ENCODE assay signal across 11 cellular contexts in genomic region chr2:200467806-200468686, GRCh38. TPM values are rescaled to one million over a fixed set of nuclear protein-coding genes. Genes with fewer than 3 reads are reported as not detected.
DNase-seq lines count a peak whose midpoint lies in the region; ATAC-seq lines count a peak whose summit lies in the region.
"Had no signal": no experiment of that assay in that cellular context is flagged by ENCODE, and none has a peak within 500 bp of the region (broad histone marks: within the 10 kb centered on the region; RNA-seq: fewer than 3 reads in every experiment).

No MANE protein-coding gene starts in this region.

- H3K27me3 Mint-ChIP-seq in activated CD4-positive, alpha-beta T cell treated with anti-CD3 and anti-CD28 coated beads for 36 hours: no peaks in the 10 kb centered on the region
- H3K27me3 Mint-ChIP-seq in activated CD4-positive, alpha-beta memory T cell treated with anti-CD3 and anti-CD28 coated beads for 36 hours: no peaks in the 10 kb centered on the region
- no peaks in the 10 kb centered on the region for H3K27me3 Mint-ChIP-seq in stimulated activated naive CD8-positive, alpha-beta T cell treated with anti-CD3 and anti-CD28 coated beads, Interleukin-15, amount 100 ng/mL, for 72 hours

- H3K9me3 Mint-ChIP-seq in activated CD4-positive, alpha-beta T cell treated with anti-CD3 and anti-CD28 coated beads for 36 hours (ENCODE audit: low read depth): no peaks in the 10 kb centered on the region
- H3K9me3 Mint-ChIP-seq in activated CD4-positive, alpha-beta memory T cell treated with anti-CD3 and anti-CD28 coated beads for 36 hours: no peaks in the 10 kb centered on the region
- no peaks in the 10 kb centered on the region for H3K9me3 Mint-ChIP-seq in stimulated activated naive CD8-positive, alpha-beta T cell treated with anti-CD3 and anti-CD28 coated beads, Interleukin-15, amount 100 ng/mL, for 72 hours
- H3K9me3 Mint-ChIP-seq: neural crest cell had no signal

- peak overlapping the region; percentile 44 for H3K4me3 Mint-ChIP-seq in activated CD4-positive, alpha-beta T cell treated with anti-CD3 and anti-CD28 coated beads for 36 hours
- peak overlapping the region; percentile 58 for H3K4me3 Mint-ChIP-seq in activated CD4-positive, alpha-beta memory T cell treated with anti-CD3 and anti-CD28 coated beads for 36 hours
- peak overlapping the region; percentile 60 to 75 for H3K4me3 Mint-ChIP-seq in stimulated activated naive CD8-positive, alpha-beta T cell treated with anti-CD3 and anti-CD28 coated beads, Interleukin-15, amount 100 ng/mL, for 72 hours
- H3K4me3 Mint-ChIP-seq: neural crest cell had no signal

- peak overlapping the region; percentile 56 for H3K27ac ChIP-seq in layer of hippocampus (ENCODE audit: low read depth, low read length)
- H3K27ac ChIP-seq: 22Rv1 had no signal

- CTCF ChIA-PET in activated CD4-positive, alpha-beta T cell treated with anti-CD3 and anti-CD28 coated beads for 36 hours (lab: Charles Lee): interaction anchor here (0.5 to 1.8 kb wide), 12 partner anchors 8 to 488 kb away, joined by 3 to 9 read pairs (median 5); partner anchors contain the start of gene KCTD18
- CTCF ChIA-PET in activated CD4-positive, alpha-beta memory T cell treated with anti-CD3 and anti-CD28 coated beads for 36 hours (lab: Charles Lee): interaction anchor here (1.0 to 6.1 kb wide), 9 partner anchors 13 to 528 kb away, joined by 3 to 37 read pairs (median 9); partner anchors contain the start of gene SPATS2L

- H3K4me1 Mint-ChIP-seq in activated CD4-positive, alpha-beta T cell treated with anti-CD3 and anti-CD28 coated beads for 36 hours: peaks cover 51% of the 10 kb centered on the region
- peaks cover 55% of the 10 kb centered on the region for H3K4me1 Mint-ChIP-seq in activated CD4-positive, alpha-beta memory T cell treated with anti-CD3 and anti-CD28 coated beads for 36 hours (ENCODE audit: low read depth)
- H3K4me1 Mint-ChIP-seq in stimulated activated naive CD8-positive, alpha-beta T cell treated with anti-CD3 and anti-CD28 coated beads, Interleukin-15, amount 100 ng/mL, for 72 hours: peaks cover 48% of the 10 kb centered on the region

- H3K27me3 ChIP-seq in layer of hippocampus (ENCODE audit: control insufficient read depth, insufficient read depth, low read length): no peaks in the 10 kb centered on the region

- peak overlapping the region; percentile 91 for H3K27ac Mint-ChIP-seq in activated CD4-positive, alpha-beta T cell treated with anti-CD3 and anti-CD28 coated beads for 36 hours
- H3K27ac Mint-ChIP-seq in activated CD4-positive, alpha-beta memory T cell treated with anti-CD3 and anti-CD28 coated beads for 36 hours: peak overlapping the region; percentile 85
- peak overlapping the region; percentile 28 to 92 for H3K27ac Mint-ChIP-seq in stimulated activated naive CD8-positive, alpha-beta T cell treated with anti-CD3 and anti-CD28 coated beads, Interleukin-15, amount 100 ng/mL, for 72 hours

- POLR2A ChIA-PET in activated CD4-positive, alpha-beta T cell treated with anti-CD3 and anti-CD28 coated beads for 36 hours (lab: Charles Lee): interaction anchor here (0.6 to 2.9 kb wide), 3 partner anchors 13 to 421 kb away, joined by 3 to 19 read pairs (median 3); partner anchors contain the start of gene NIF3L1
- POLR2A ChIA-PET in activated CD4-positive, alpha-beta memory T cell treated with anti-CD3 and anti-CD28 coated beads for 36 hours (lab: Charles Lee): interaction anchor here (1.3 to 4.5 kb wide), 2 partner anchors 12 to 19 kb away, joined by 3 to 44 read pairs; no protein-coding TSS in a partner anchor

- no peak for ATAC-seq in activated CD4-positive, alpha-beta T cell treated with anti-CD3 and anti-CD28 coated beads for 36 hours
- ATAC-seq in stimulated activated naive CD8-positive, alpha-beta T cell treated with anti-CD3 and anti-CD28 coated beads, Interleukin-15, amount 100 ng/mL, for 72 hours: peak; percentile 48
- ATAC-seq in HG02642 (IDR thresholded peaks at IDR 0.05; ENCODE audit: poor library complexity, unreplicated experiment) (no peak), HG02938 (IDR thresholded peaks at IDR 0.05; ENCODE audit: unreplicated experiment) (no peak)

- intact Hi-C loops in activated CD4-positive, alpha-beta T cell treated with anti-CD3 and anti-CD28 coated beads for 36 hours (cut with DNase I, micrococcal nuclease): loop anchor here (1.0 to 5.0 kb wide), 5 partner anchors 13 to 490 kb away; partner anchors contain the start of gene SPATS2L (in 1 of the 2)
- intact Hi-C loops in activated CD4-positive, alpha-beta memory T cell treated with anti-CD3 and anti-CD28 coated beads for 36 hours (cut with micrococcal nuclease): loop anchor here (1.0 to 5.0 kb wide), 4 partner anchors 146 to 490 kb away; partner anchors contain the start of genes BZW1 and SPATS2L

- peaks cover 2% of the 10 kb centered on the region for H3K36me3 Mint-ChIP-seq in activated CD4-positive, alpha-beta T cell treated with anti-CD3 and anti-CD28 coated beads for 36 hours (ENCODE audit: low read depth)
- H3K36me3 Mint-ChIP-seq in activated CD4-positive, alpha-beta memory T cell treated with anti-CD3 and anti-CD28 coated beads for 36 hours: peaks cover 3% of the 10 kb centered on the region

- peak; percentile 26 for DNase-seq in activated CD4-positive, alpha-beta T cell treated with anti-CD3 and anti-CD28 coated beads for 36 hours
- no peak for DNase-seq in activated CD4-positive, alpha-beta T cell treated with anti-CD3 and anti-CD28 coated beads, Interleukin-2, amount 50 U/mL, for 1 hour
- DNase-seq in activated CD4-positive, alpha-beta memory T cell treated with anti-CD3 and anti-CD28 coated beads for 36 hours: peak; percentile 43
- peak in 1 of 2 donors; percentile 31 for DNase-seq in stimulated activated naive CD8-positive, alpha-beta T cell treated with anti-CD3 and anti-CD28 coated beads, Interleukin-15, amount 100 ng/mL, for 72 hours
- DNase-seq in NCI-H1417 (lab: John Stamatoyannopoulos, UW): no peak
- DNase-seq: NCI-H1436 treated with DMSO at 0.1 percent for 48 hours had no signal

RNA-seq across cellular contexts. Expression of gene KCTD18, which starts 41.8 kb away (rescaled TPM):
- total RNA-seq in activated CD4-positive, alpha-beta T cell treated with anti-CD3 and anti-CD28 coated beads for 36 hours: 10 to 100 TPM; 15.9 to 17.4 TPM
- 10 to 100 TPM; 13.8 to 14.9 TPM for total RNA-seq in activated CD4-positive, alpha-beta memory T cell treated with anti-CD3 and anti-CD28 coated beads for 36 hours

RNA-seq across cellular contexts. Expression of gene SGO2, which starts 58.0 kb away (rescaled TPM):
- 10 to 100 TPM; 49.9 to 56.7 TPM for total RNA-seq in activated CD4-positive, alpha-beta T cell treated with anti-CD3 and anti-CD28 coated beads for 36 hours
- total RNA-seq in activated CD4-positive, alpha-beta memory T cell treated with anti-CD3 and anti-CD28 coated beads for 36 hours: 10 to 100 TPM; 40.5 to 40.7 TPM

Comparison
In these comparisons a context has a peak if more than half of its experiments do, and no peak if none do; other contexts are left out.
1. DNase-seq: peak in activated CD4-positive, alpha-beta T cell treated with anti-CD3 and anti-CD28 coated beads for 36 hours (single experiment) and activated CD4-positive, alpha-beta memory T cell treated with anti-CD3 and anti-CD28 coated beads for 36 hours (single experiment); none in activated CD4-positive, alpha-beta T cell treated with anti-CD3 and anti-CD28 coated beads, Interleukin-2, amount 50 U/mL, for 1 hour (single experiment) and NCI-H1417 (0 of 3).
2. Peak in every context shown above with its lines, with median percentiles within 50 percentile points of each other: H3K27ac Mint-ChIP-seq and H3K4me3 Mint-ChIP-seq.